ENCODE assay signal across 9 cellular contexts in the genomic region with DNA sequence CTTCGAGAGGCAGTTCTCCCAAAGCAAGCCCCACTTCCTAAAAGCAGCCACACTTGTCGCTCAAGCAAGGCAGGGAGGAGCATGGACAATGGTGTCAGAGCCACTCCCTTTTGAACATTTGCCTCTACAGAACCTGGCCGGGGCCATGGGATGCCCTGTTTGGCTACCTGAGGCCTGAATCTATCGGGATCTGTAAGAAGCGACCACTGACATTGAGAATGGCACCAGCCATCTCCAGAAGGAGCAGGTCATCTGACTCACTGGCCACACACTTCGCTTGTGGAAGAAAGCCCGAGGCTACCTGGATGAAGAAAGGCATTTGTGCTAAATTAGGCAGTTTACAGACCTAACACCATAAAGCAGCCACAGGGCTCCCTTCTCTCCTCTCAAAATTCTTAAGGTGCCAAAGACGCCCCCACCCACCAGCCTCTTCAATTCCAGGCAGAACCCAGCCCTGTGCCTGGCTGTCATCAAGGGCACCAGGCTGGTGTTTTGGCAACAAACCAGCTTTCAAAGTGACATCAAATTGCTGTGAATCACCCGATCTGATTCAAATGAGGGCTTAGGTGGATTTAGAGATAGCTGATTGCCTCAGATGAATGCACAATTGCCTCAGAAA.
DNase-seq lines count a peak whose midpoint lies in the region; ATAC-seq and TF ChIP-seq lines count a peak whose summit lies in the region.
"Had no signal": no experiment of that assay in that cellular context is flagged by ENCODE, and none has a peak within 500 bp of the region (broad histone marks: within the 10 kb centered on the region; RNA-seq: fewer than 3 reads in every experiment).

No MANE protein-coding gene starts in this region.

- TF ChIP-seq CTCF in left ventricle myocardium inferior (IDR thresholded peaks at IDR 0.05; ENCODE audit: borderline replicate concordance) (no peak), RWPE1 (conservative IDR thresholded peaks at IDR 0.05; ENCODE audit: low read depth) (no peak), right lobe of liver (IDR thresholded peaks at IDR 0.05) (no peak), upper lobe of left lung (IDR thresholded peaks at IDR 0.05) (no peak), osteoblast (IDR thresholded peaks at IDR 0.05; ENCODE audit: extremely low read depth, low read depth, low read length) (no peak)
- TF ChIP-seq CTCF in CD8-positive, alpha-beta T cell (IDR thresholded peaks at IDR 0.05), result no peak

- H3K4me1 Mint-ChIP-seq in CD8-positive, alpha-beta T cell (ENCODE audit: low read depth), result no peaks in the 10 kb centered on the region

- H3K9me3 ChIP-seq in left ventricle myocardium inferior (replicated peaks) (no peaks in the 10 kb centered on the region), right lobe of liver (no peaks in the 10 kb centered on the region), upper lobe of left lung (no peaks in the 10 kb centered on the region), osteoblast (ENCODE audit: low read depth, low read length) (no peaks in the 10 kb centered on the region)
- H3K9me3 ChIP-seq in CD8-positive, alpha-beta T cell (ENCODE audit: low read length), result no peaks in the 10 kb centered on the region

- WGBS in right lobe of liver (ENCODE audit: insufficient coverage, low coverage, low lambda C conversion rate, missing lambda C conversion rate), result 100% methylated on average over 1 of the region's 9 CpGs
- 73 to 77% methylated on average over 6 to 9 of the region's 9 CpGs for WGBS in upper lobe of left lung, 2 donors

- intact Hi-C loops in left ventricle myocardium inferior (cut with micrococcal nuclease) (no loop called here), Right ventricle myocardium superior (cut with DNase I) (loop anchor here (5.0 kb wide), 1 partner anchor 88 kb away; no protein-coding TSS in a partner anchor), right lobe of liver (cut with DNase I) (loop anchor here in 1 of 2 donors (5.0 kb wide), 1 partner anchor 122 kb away; no protein-coding TSS in a partner anchor)
- intact Hi-C loops in CD8-positive, alpha-beta T cell (cut with DNase I, micrococcal nuclease), result no loop called here

- peak overlapping the region; percentile 86 for H3K27ac ChIP-seq in left ventricle myocardium inferior (replicated peaks)
- H3K27ac ChIP-seq in RWPE1, result peak overlapping the region; percentile 88
- H3K27ac ChIP-seq in right lobe of liver, result peak overlapping the region; percentile 93 to 98 (median 94)
- H3K27ac ChIP-seq in upper lobe of left lung, result peak overlapping the region; percentile 28 to 74 (median 46)
- no peak overlapping the region for H3K27ac ChIP-seq in osteoblast (ENCODE audit: low read depth, low read length)
- no peak overlapping the region for H3K27ac ChIP-seq in CD8-positive, alpha-beta T cell (ENCODE audit: low read depth, low read length)

- H3K27ac Mint-ChIP-seq in CD8-positive, alpha-beta T cell, result no peak overlapping the region

- H3K4me1 ChIP-seq in left ventricle myocardium inferior (peaks cover 78% of the 10 kb centered on the region), right lobe of liver (peaks cover 0 to 80% (median 34%) of the 10 kb centered on the region in 4 donors), upper lobe of left lung (peaks cover 38 to 55% (median 43%) of the 10 kb centered on the region in 4 donors), osteoblast (ENCODE audit: insufficient read depth, low read length) (peaks cover 25% of the 10 kb centered on the region)
- no peaks in the 10 kb centered on the region for H3K4me1 ChIP-seq in CD8-positive, alpha-beta T cell (ENCODE audit: insufficient read depth, low read length)

- no peaks in the 10 kb centered on the region for H3K27me3 ChIP-seq in left ventricle myocardium inferior (ENCODE audit: low read depth)
- no peaks in the 10 kb centered on the region for H3K27me3 ChIP-seq in right lobe of liver
- H3K27me3 ChIP-seq in upper lobe of left lung, result no peaks in the 10 kb centered on the region
- H3K27me3 ChIP-seq in osteoblast (ENCODE audit: insufficient read depth, low read length), result peaks cover 5% of the 10 kb centered on the region
- no peaks in the 10 kb centered on the region for H3K27me3 ChIP-seq in CD8-positive, alpha-beta T cell (ENCODE audit: insufficient read depth, low read length)

- TF ChIP-seq POLR2A in right lobe of liver (IDR thresholded peaks at IDR 0.05) (peak; percentile 15), upper lobe of left lung (IDR thresholded peaks at IDR 0.05) (no peak)

- CTCF ChIA-PET in RWPE1 (lab: Yijun Ruan, JAX), result interaction anchor here (0.6 kb wide), 1 partner anchor 100 kb away, joined by 3 read pairs; no protein-coding TSS in a partner anchor
- CTCF ChIA-PET in CD8-positive, alpha-beta T cell (lab: Charles Lee), result no interaction called here

- ATAC-seq in Right ventricle myocardium superior (ENCODE audit: poor library complexity) (no peak), right lobe of liver (peak in 1 of 4 donors; percentile 21), upper lobe of left lung (ENCODE audit: low FRiP score in 2 of 2) (no peak), HG03108 (IDR thresholded peaks at IDR 0.05; ENCODE audit: unreplicated experiment) (no peak)
- no peak for ATAC-seq in CD8-positive, alpha-beta T cell

- POLR2A ChIA-PET in RWPE1 (lab: Yijun Ruan, JAX; ENCODE audit: low non-redundant PET), result no interaction called here
- POLR2A ChIA-PET in CD8-positive, alpha-beta T cell (lab: Charles Lee), result no interaction called here

- peak in 1 of 4 donors; percentile 44 for TF ChIP-seq EP300 in upper lobe of left lung (IDR thresholded peaks at IDR 0.05)

- H2AFZ ChIP-seq in osteoblast (ENCODE audit: low read length), result no peak overlapping the region

- DNase-seq in left ventricle myocardium inferior, result no peak
- no peak for DNase-seq in Right ventricle myocardium superior
- DNase-seq in RWPE1 (ENCODE audit: low spot score), result peak; percentile 55
- DNase-seq in right lobe of liver, result peak in 2 of 3 donors; percentile 49 to 70
- DNase-seq in upper lobe of left lung, result no peak
- DNase-seq in osteoblast (ENCODE audit: insufficient read length, low spot score, missing footprints), result no peak
- no peak for DNase-seq in CD8-positive, alpha-beta T cell
- DNase-seq: GDM1 had no signal

- H3K4me3 ChIP-seq in left ventricle myocardium inferior (no peak overlapping the region), right lobe of liver (no peak overlapping the region), upper lobe of left lung (no peak overlapping the region), osteoblast (ENCODE audit: insufficient read depth, low read length) (no peak overlapping the region)
- no peak overlapping the region for H3K4me3 ChIP-seq in CD8-positive, alpha-beta T cell (ENCODE audit: low read depth, low read length)

- H3K9me3 Mint-ChIP-seq in CD8-positive, alpha-beta T cell, result no peaks in the 10 kb centered on the region

- peaks cover 2% of the 10 kb centered on the region for H3K27me3 Mint-ChIP-seq in CD8-positive, alpha-beta T cell (ENCODE audit: low read depth)

- no peaks in the 10 kb centered on the region for H3K79me2 ChIP-seq in osteoblast (ENCODE audit: insufficient read depth, low read length)

- H3K36me3 ChIP-seq in left ventricle myocardium inferior (no peaks in the 10 kb centered on the region), right lobe of liver (no peaks in the 10 kb centered on the region), upper lobe of left lung (no peaks in the 10 kb centered on the region), osteoblast (ENCODE audit: insufficient read depth, low read length) (no peaks in the 10 kb centered on the region)
- no peaks in the 10 kb centered on the region for H3K36me3 ChIP-seq in CD8-positive, alpha-beta T cell (ENCODE audit: insufficient read depth, low read length)

- no peak overlapping the region for H3K4me2 ChIP-seq in osteoblast (ENCODE audit: insufficient read depth, low read length)

- H4K20me1 ChIP-seq in osteoblast (ENCODE audit: insufficient read depth, low read length), result no peaks in the 10 kb centered on the region

- H3K4me3 Mint-ChIP-seq in CD8-positive, alpha-beta T cell, result no peak overlapping the region

- no peaks in the 10 kb centered on the region for H3K36me3 Mint-ChIP-seq in CD8-positive, alpha-beta T cell

Comparison
In these comparisons a context has a peak if more than half of its experiments do, and no peak if none do; other contexts are left out.
1. DNase-seq: peak in RWPE1 (single experiment) and right lobe of liver (2 of 3); none in left ventricle myocardium inferior (single experiment), Right ventricle myocardium superior (single experiment), upper lobe of left lung (0 of 2), osteoblast (single experiment) and CD8-positive, alpha-beta T cell (0 of 7).
2. H3K27ac ChIP-seq: peak in left ventricle myocardium inferior (single experiment), RWPE1 (single experiment), right lobe of liver (3 of 3) and upper lobe of left lung (4 of 4); none in osteoblast (single experiment) and CD8-positive, alpha-beta T cell (single experiment).